Comparison of ENCODE assay signal across 15 cellular contexts in genomic region chr5:126938461-126938860, GRCh38.
A peak's percentile ranks its signal among the peaks of the same experiment; 100 is the strongest.
DNase-seq lines count a peak whose midpoint lies in the region; ATAC-seq and TF ChIP-seq lines count a peak whose summit lies in the region.
"Had no signal": no experiment of that assay in that cellular context is flagged by ENCODE, and none has a peak within 500 bp of the region (broad histone marks: within the 10 kb centered on the region; RNA-seq: fewer than 3 reads in every experiment).

No MANE protein-coding gene starts in this region.

- no peak for ATAC-seq in activated T-helper 17 cell treated with anti-CD3 and anti-CD28 coated beads, Interleukin-2, amount 50 U/mL, for 72 hours (replicated peaks)
- ATAC-seq in HG02938 (IDR thresholded peaks at IDR 0.05; ENCODE audit: unreplicated experiment), result no peak
- ATAC-seq: left lobe of liver had no signal

- H3K36me3 Mint-ChIP-seq in activated T-helper 17 cell treated with anti-CD3 and anti-CD28 coated beads, Interleukin-2, amount 50 U/mL, for 72 hours (ENCODE audit: low read depth), result no peaks in the 10 kb centered on the region

- H3K4me3 ChIP-seq in epithelial cell of esophagus (ENCODE audit: low read length), result no peak overlapping the region
- H3K4me3 ChIP-seq: heart right ventricle, spleen, tibial artery had no signal

- H3K9me3 Mint-ChIP-seq in activated T-helper 17 cell treated with anti-CD3 and anti-CD28 coated beads, Interleukin-2, amount 50 U/mL, for 72 hours, result no peaks in the 10 kb centered on the region
- H3K9me3 Mint-ChIP-seq: activated naive CD4-positive, alpha-beta T cell treated with anti-CD3 and anti-CD28 coated beads for 36 hours had no signal

- TF ChIP-seq CTCF in epithelial cell of esophagus (IDR thresholded peaks at IDR 0.05; ENCODE audit: insufficient read depth, low read depth, low read length, missing control alignments), result no peak

- H3K27me3 Mint-ChIP-seq in activated T-helper 17 cell treated with anti-CD3 and anti-CD28 coated beads, Interleukin-2, amount 50 U/mL, for 72 hours, result no peaks in the 10 kb centered on the region

- DNase-seq in EL, result peak; percentile 78
- peak; percentile 43 for DNase-seq in RKO (ENCODE audit: low spot score)
- DNase-seq in epithelial cell of esophagus (ENCODE audit: low read depth), result peak; percentile 78
- peak; percentile 49 for DNase-seq in pulmonary artery endothelial cell (ENCODE audit: low read depth, low spot score)
- DNase-seq in NCI-H2196 (lab: John Stamatoyannopoulos, UW; ENCODE audit: unreplicated experiment), result no peak
- DNase-seq in activated effector memory CD4-positive, alpha-beta T cell treated with anti-CD3 and anti-CD28 coated beads, Interleukin-2, amount 50 U/mL, for 16 hours, result no peak
- DNase-seq: activated naive CD4-positive, alpha-beta T cell treated with anti-CD3 and anti-CD28 coated beads for 36 hours; heart right ventricle; NCI-H1092; NCI-H524 treated with DMSO at 0.1 percent for 48 hours; spleen; tibial artery had no signal

- no peak overlapping the region for H3K4me3 Mint-ChIP-seq in activated T-helper 17 cell treated with anti-CD3 and anti-CD28 coated beads, Interleukin-2, amount 50 U/mL, for 72 hours
- H3K4me3 Mint-ChIP-seq: activated naive CD4-positive, alpha-beta T cell treated with anti-CD3 and anti-CD28 coated beads for 36 hours had no signal

- no peaks in the 10 kb centered on the region for H3K4me1 Mint-ChIP-seq in activated T-helper 17 cell treated with anti-CD3 and anti-CD28 coated beads, Interleukin-2, amount 50 U/mL, for 72 hours

- no peak overlapping the region for H3K27ac Mint-ChIP-seq in activated T-helper 17 cell treated with anti-CD3 and anti-CD28 coated beads, Interleukin-2, amount 50 U/mL, for 72 hours
- H3K27ac Mint-ChIP-seq: activated naive CD4-positive, alpha-beta T cell treated with anti-CD3 and anti-CD28 coated beads for 36 hours had no signal

Comparison
In these comparisons a context has a peak if more than half of its experiments do, and no peak if none do; other contexts are left out.
1. DNase-seq: peak in EL (single experiment), RKO (single experiment), epithelial cell of esophagus (single experiment) and pulmonary artery endothelial cell (single experiment); none in NCI-H2196 (single experiment) and activated effector memory CD4-positive, alpha-beta T cell treated with anti-CD3 and anti-CD28 coated beads, Interleukin-2, amount 50 U/mL, for 16 hours (single experiment).